ENCODE assay signal across 8 cellular contexts in the genomic region with DNA sequence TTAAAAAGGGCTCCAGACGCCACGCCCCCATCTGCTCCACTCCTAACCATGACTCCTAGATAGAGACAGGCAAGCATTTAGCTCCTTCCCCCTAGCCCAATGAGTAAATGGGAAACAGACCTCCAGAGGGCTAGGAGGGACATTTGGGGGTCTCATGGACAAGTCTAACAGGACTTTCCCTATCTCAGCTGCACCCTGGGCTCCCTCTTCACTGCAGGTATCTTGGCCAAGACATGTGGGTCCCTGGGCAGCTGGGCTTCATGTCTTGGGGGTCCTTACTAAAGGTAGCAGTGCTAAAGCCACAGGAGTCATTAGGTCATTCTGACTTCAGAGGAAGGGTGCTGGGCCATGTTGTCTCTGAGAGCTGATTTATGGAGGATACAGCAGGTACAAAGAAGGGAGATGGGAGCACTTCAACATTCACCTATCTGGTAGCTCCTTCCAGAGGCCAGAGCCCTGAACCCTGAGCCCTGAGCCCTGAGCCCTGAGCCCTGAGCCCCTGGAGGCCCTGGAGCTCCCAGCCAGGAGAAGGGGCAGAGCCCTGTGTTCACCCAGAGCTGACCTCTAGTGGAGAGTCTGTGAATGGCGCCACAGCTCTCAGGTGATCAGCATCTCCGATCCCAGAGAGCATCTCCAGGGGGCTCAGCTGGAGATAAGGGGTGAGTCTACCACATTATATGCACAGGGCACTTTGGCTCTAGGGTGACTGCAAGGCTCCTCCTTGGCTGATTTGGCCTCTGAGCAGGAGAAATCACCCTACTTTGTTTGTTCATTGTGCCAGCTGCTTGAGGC. TPM values are rescaled to one million over a fixed set of nuclear protein-coding genes. Genes with fewer than 3 reads are reported as not detected.
DNase-seq lines count a peak whose midpoint lies in the region; ATAC-seq, FAIRE-seq and TF ChIP-seq lines count a peak whose summit lies in the region.

No MANE protein-coding gene starts in this region.

- H3K27me3 ChIP-seq in bronchial epithelial cell (ENCODE audit: control insufficient read depth, insufficient read depth, low read length), result no peaks in the 10 kb centered on the region

- H3K4me3 ChIP-seq in AG04449 (ENCODE audit: low read depth, low read length) (no peak overlapping the region), GM12865 (ENCODE audit: low read depth, low read length) (no peak overlapping the region), bronchial epithelial cell (ENCODE audit: low read depth, low read length) (no peak overlapping the region)

- no peak for FAIRE-seq in bronchial epithelial cell (lab: Jason Lieb, UNC)

- TF ChIP-seq CTCF in AG04449 (IDR thresholded peaks at IDR 0.05; ENCODE audit: insufficient read depth, low read length, missing control alignments) (peak; percentile 87), GM12865 (IDR thresholded peaks at IDR 0.05; ENCODE audit: insufficient read depth, low read depth, low read length, missing control alignments) (peak; percentile 80), bronchial epithelial cell (IDR thresholded peaks at IDR 0.05; ENCODE audit: insufficient read depth, low read length, severe bottlenecking) (peak; percentile 90), omental fat pad (IDR thresholded peaks at IDR 0.05) (no peak)

- DNase-seq in AG04449 (ENCODE audit: low read depth, low spot score), result no peak
- DNase-seq in GM12865 (ENCODE audit: low read depth), result peak; percentile 42
- peak; percentile 81 for DNase-seq in NCI-H82 (lab: John Stamatoyannopoulos, UW)
- peak; percentile 32 for DNase-seq in bronchial epithelial cell (ENCODE audit: low read depth)
- DNase-seq in lung microvascular endothelial cell (ENCODE audit: low read depth in 2 of 2), result peak; percentile 34 to 45
- no peak for DNase-seq in omental fat pad (ENCODE audit: low spot score)
- DNase-seq in DMS114 treated with DMSO at 0.1 percent for 48 hours (lab: John Stamatoyannopoulos, UW; ENCODE audit: unreplicated experiment), result no peak

- H3K36me3 ChIP-seq in bronchial epithelial cell (ENCODE audit: control insufficient read depth, insufficient read depth, low read length), result no peaks in the 10 kb centered on the region

- CTCF ChIA-PET in AG04449 (lab: Yijun Ruan, JAX), result interaction anchor here (0.6 to 6.8 kb wide), 54 partner anchors 10 to 1236 kb away, joined by 3 to 267 read pairs (median 5); a partner anchor contains a TSS

- POLR2A ChIA-PET in AG04449 (lab: Yijun Ruan, JAX), result interaction anchor here (1.0 kb wide), 1 partner anchor 154 kb away, joined by 3 read pairs; no protein-coding TSS in a partner anchor

- ATAC-seq in HG02840 (IDR thresholded peaks at IDR 0.05; ENCODE audit: low FRiP score, unreplicated experiment) (peak; percentile 63), omental fat pad (ENCODE audit: low FRiP score) (no peak)

RNA-seq across cellular contexts. Expression of a gene that starts 40.1 kb away (rescaled TPM):
- total RNA-seq in bronchial epithelial cell (under 0.01 TPM in 1 of 2 replicates, not detected in the other), lung microvascular endothelial cell (1.7 and 4.2 TPM in 2 replicates), omental fat pad (1 to 10 TPM in 2 of 4 donors, under 1 TPM in 2; 0.74 to 2.2 (median 1.1) TPM)

Comparison
In these comparisons a context has a peak if more than half of its experiments do, and no peak if none do; other contexts are left out.
1. DNase-seq: peak in GM12865 (single experiment), NCI-H82 (single experiment), bronchial epithelial cell (single experiment) and lung microvascular endothelial cell (2 of 2); none in AG04449 (single experiment), omental fat pad (single experiment) and DMS114 treated with DMSO at 0.1 percent for 48 hours (single experiment).
2. CTCF ChIP-seq: peak in AG04449 (single experiment), GM12865 (single experiment) and bronchial epithelial cell (single experiment); none in omental fat pad (0 of 3).